Comparison of ENCODE assay signal across 11 cellular contexts in the genomic region with DNA sequence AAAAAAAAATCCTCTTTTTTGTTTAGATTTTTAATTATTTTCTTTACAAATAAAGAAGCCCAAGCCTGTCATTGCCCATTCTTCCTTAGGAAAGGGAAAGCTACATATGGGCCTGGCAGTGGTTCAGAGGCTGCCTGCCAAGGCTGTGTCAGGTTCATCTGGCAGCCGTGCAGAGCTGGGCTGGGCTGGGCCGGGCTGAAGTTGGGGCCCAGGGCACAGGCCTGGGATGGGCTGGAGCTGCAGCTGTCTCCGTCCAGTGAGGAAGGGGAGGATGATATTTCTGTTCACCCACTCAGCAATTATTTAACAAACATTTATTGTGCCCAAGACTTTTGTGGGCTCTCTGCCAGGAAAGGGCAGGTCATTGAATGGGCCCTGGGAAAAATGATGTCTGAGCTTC. TPM values are rescaled to one million over a fixed set of nuclear protein-coding genes. Genes with fewer than 3 reads are reported as not detected.
DNase-seq lines count a peak whose midpoint lies in the region; ATAC-seq and TF ChIP-seq lines count a peak whose summit lies in the region.
"Had no signal": no experiment of that assay in that cellular context is flagged by ENCODE, and none has a peak within 500 bp of the region (broad histone marks: within the 10 kb centered on the region; RNA-seq: fewer than 3 reads in every experiment).

No MANE protein-coding gene starts in this region.

- H3K27ac ChIP-seq in heart left ventricle (no peak overlapping the region), ascending aorta (no peak overlapping the region)
- H3K27ac ChIP-seq: neutrophil, SK-N-MC had no signal

- intact Hi-C loops in heart left ventricle (cut with DNase I) (loop anchor here in 3 of 10 donors (5.0 to 10.0 kb wide), 2 partner anchors 74 to 172 kb away; no protein-coding TSS in a partner anchor), sciatic nerve (cut with DNase I) (loop anchor here (10.0 kb wide), 1 partner anchor 1156 kb away; no protein-coding TSS in a partner anchor), ascending aorta (cut with DNase I) (no loop called here)

- H3K36me3 ChIP-seq in heart left ventricle (no peaks in the 10 kb centered on the region), ascending aorta (no peaks in the 10 kb centered on the region)
- H3K36me3 ChIP-seq: neutrophil had no signal

- ATAC-seq in heart left ventricle (peak; percentile 91 to 97 (median 94)), sciatic nerve (peak; percentile 75), HG03460 (IDR thresholded peaks at IDR 0.05; ENCODE audit: unreplicated experiment) (no peak)
- ATAC-seq in activated naive CD4-positive, alpha-beta T cell treated with anti-CD3 and anti-CD28 coated beads, Interleukin-2, amount 50 U/mL, for 72 hours, result no peak

- WGBS in heart left ventricle, 4 donors, result 19 to 25% (median 24%) methylated on average over 3 of the region's 3 CpGs

- H3K9me3 ChIP-seq in heart left ventricle, result no peaks in the 10 kb centered on the region
- H3K9me3 ChIP-seq in ascending aorta, result no peaks in the 10 kb centered on the region
- H3K9me3 ChIP-seq: neutrophil had no signal

- TF ChIP-seq CTCF in heart left ventricle (IDR thresholded peaks at IDR 0.05) (no peak), ascending aorta (IDR thresholded peaks at IDR 0.05) (no peak)

- no peaks in the 10 kb centered on the region for H3K9me3 Mint-ChIP-seq in activated naive CD4-positive, alpha-beta T cell treated with anti-CD3 and anti-CD28 coated beads, Interleukin-2, amount 50 U/mL, for 72 hours

- DNase-seq in LHCN-M2 (ENCODE audit: low read depth), result peak; percentile 38
- DNase-seq in amygdala (lab: John Stamatoyannopoulos, UW), result peak in 39 of 56 donors; percentile 5 to 77 (median 41)
- DNase-seq in heart left ventricle, result peak; percentile 58 to 80 (median 73)
- peak; percentile 67 for DNase-seq in sciatic nerve (ENCODE audit: low spot score)
- DNase-seq in H4 (ENCODE audit: low spot score), result no peak
- no peak for DNase-seq in activated naive CD4-positive, alpha-beta T cell treated with anti-CD3 and anti-CD28 coated beads, Interleukin-2, amount 50 U/mL, for 72 hours (ENCODE audit: low spot score in 2 of 2)
- DNase-seq in ascending aorta (ENCODE audit: low spot score in 2 of 2), result no peak
- DNase-seq: NCI-H1417 had no signal

- no peak overlapping the region for H3K4me3 ChIP-seq in heart left ventricle
- no peak overlapping the region for H3K4me3 ChIP-seq in ascending aorta
- H3K4me3 ChIP-seq: SK-N-MC had no signal

- no peaks in the 10 kb centered on the region for H3K36me3 Mint-ChIP-seq in activated naive CD4-positive, alpha-beta T cell treated with anti-CD3 and anti-CD28 coated beads, Interleukin-2, amount 50 U/mL, for 72 hours

- H3K27me3 ChIP-seq in heart left ventricle, result no peaks in the 10 kb centered on the region
- no peaks in the 10 kb centered on the region for H3K27me3 ChIP-seq in ascending aorta
- H3K27me3 ChIP-seq: neutrophil had no signal

- H3K4me1 ChIP-seq in heart left ventricle (peaks cover 0 to 14% (median 3%) of the 10 kb centered on the region in 12 donors), ascending aorta (no peaks in the 10 kb centered on the region)

- H3K27ac Mint-ChIP-seq in activated naive CD4-positive, alpha-beta T cell treated with anti-CD3 and anti-CD28 coated beads, Interleukin-2, amount 50 U/mL, for 72 hours, result no peak overlapping the region

- TF ChIP-seq POLR2A in heart left ventricle (IDR thresholded peaks at IDR 0.05), result no peak

RNA-seq across cellular contexts. Expression of a gene that starts 4.6 kb away (rescaled TPM):
- 19.3 and 22.8 TPM in 2 replicates for total RNA-seq in LHCN-M2 (2014; rRNA removed)
- polyA plus RNA-seq in LHCN-M2 (2012), result 30.7 TPM
- total RNA-seq in heart left ventricle, result 10 to 100 TPM in 1 of 9 donors, 1 to 10 TPM in 6, under 1 TPM in 2; 0.67 to 17.8 (median 3.1) TPM
- polyA plus RNA-seq in heart left ventricle, result 1 to 10 TPM in 1 of 2 donors, under 1 TPM in 1; 0.61 to 3.3 TPM
- 28.6 TPM for total RNA-seq in sciatic nerve
- 38.2 and 75.8 TPM in 2 replicates for total RNA-seq in H4 (2014; rRNA removed; shearing (Covaris generic))
- total RNA-seq in activated naive CD4-positive, alpha-beta T cell treated with anti-CD3 and anti-CD28 coated beads, Interleukin-2, amount 50 U/mL, for 72 hours, result 10 to 100 TPM in 1 of 2 donors, 1 to 10 TPM in 1; 2.3 to 46.9 TPM
- 32.5 TPM for total RNA-seq in ascending aorta

RNA-seq across cellular contexts. Expression of a gene that starts 11.4 kb away (rescaled TPM):
- total RNA-seq in LHCN-M2 (2014; rRNA removed) (58.2 and 64.0 TPM in 2 replicates), heart left ventricle (10 to 100 TPM; 39.0 to 92.4 (median 59.4) TPM), sciatic nerve (35.8 TPM), ascending aorta (69.2 TPM)
- polyA plus RNA-seq in LHCN-M2 (2012), result 95.0 TPM
- polyA plus RNA-seq in heart left ventricle, result 10 to 100 TPM; 43.1 to 46.4 TPM
- 69.1 and 74.5 TPM in 2 replicates for total RNA-seq in H4 (2014; rRNA removed; shearing (Covaris generic))
- 10 to 100 TPM; 33.6 to 37.3 TPM for total RNA-seq in activated naive CD4-positive, alpha-beta T cell treated with anti-CD3 and anti-CD28 coated beads, Interleukin-2, amount 50 U/mL, for 72 hours

Comparison
In these comparisons a context has a peak if more than half of its experiments do, and no peak if none do; other contexts are left out.
1. DNase-seq: peak in LHCN-M2 (single experiment), amygdala (39 of 56), heart left ventricle (5 of 5) and sciatic nerve (single experiment); none in H4 (single experiment), activated naive CD4-positive, alpha-beta T cell treated with anti-CD3 and anti-CD28 coated beads, Interleukin-2, amount 50 U/mL, for 72 hours (0 of 2) and ascending aorta (0 of 2).
2. ATAC-seq: peak in heart left ventricle (4 of 4) and sciatic nerve (single experiment); none in activated naive CD4-positive, alpha-beta T cell treated with anti-CD3 and anti-CD28 coated beads, Interleukin-2, amount 50 U/mL, for 72 hours (0 of 2) and HG03460 (single experiment).